ENCODE assay signal across 8 cellular contexts in the genomic region with DNA sequence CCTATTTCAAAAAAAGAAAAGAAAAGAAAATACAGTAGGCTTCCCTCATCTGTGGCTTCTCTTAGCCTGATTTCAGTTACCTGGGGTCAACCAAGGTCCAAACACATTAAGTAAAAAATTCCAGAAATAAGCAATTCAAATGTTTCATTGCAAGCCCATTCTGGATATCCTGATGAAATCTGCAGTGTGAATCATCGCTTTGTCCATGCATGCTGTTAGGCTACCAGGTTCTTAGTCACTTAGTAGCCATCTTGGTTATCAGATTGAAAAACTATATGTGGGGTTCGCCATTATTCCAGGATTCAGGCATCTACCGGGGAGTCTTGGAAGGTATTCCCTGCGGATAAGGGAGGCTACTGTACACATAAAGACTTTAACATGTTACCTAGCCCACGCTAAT. TPM values are rescaled to one million over a fixed set of nuclear protein-coding genes. Genes with fewer than 3 reads are reported as not detected.
DNase-seq lines count a peak whose midpoint lies in the region; FAIRE-seq and TF ChIP-seq lines count a peak whose summit lies in the region.

No MANE protein-coding gene starts in this region.

- TF ChIP-seq POLR2A in H54 (IDR thresholded peaks at IDR 0.05; ENCODE audit: low read depth, low read length), result no peak

- H3K4me3 ChIP-seq in keratinocyte (ENCODE audit: control insufficient read depth in 2 of 3, extremely low read depth in 1 of 3, insufficient read depth in 2 of 3, low read depth in 1 of 3, low read length in 3 of 3), result no peak overlapping the region

- H2AFZ ChIP-seq in keratinocyte (ENCODE audit: control insufficient read depth, low read length), result peak overlapping the region; percentile 73

- peak overlapping the region; percentile 83 for H3K4me3 Mint-ChIP-seq in activated CD4-positive, alpha-beta memory T cell treated with anti-CD3 and anti-CD28 coated beads, Interleukin-2, amount 10 ng/mL, durations not matched to agents 7 days and 5 days

- POLR2A ChIA-PET in activated CD4-positive, alpha-beta memory T cell treated with anti-CD3 and anti-CD28 coated beads, Interleukin-2, amount 10 ng/mL, durations not matched to agents 7 days and 5 days (lab: Charles Lee), result no interaction called here

- no peak overlapping the region for H3K27ac Mint-ChIP-seq in activated CD4-positive, alpha-beta memory T cell treated with anti-CD3 and anti-CD28 coated beads, Interleukin-2, amount 10 ng/mL, durations not matched to agents 7 days and 5 days

- dilution Hi-C loops in keratinocyte (cut with MboI; ENCODE audit: extremely low pct_ligation_motif_present, low sequenced_read_pairs), result no loop called here

- peaks cover 13% of the 10 kb centered on the region for H3K36me3 Mint-ChIP-seq in activated CD4-positive, alpha-beta memory T cell treated with anti-CD3 and anti-CD28 coated beads, Interleukin-2, amount 10 ng/mL, durations not matched to agents 7 days and 5 days (ENCODE audit: low read depth)

- peak overlapping the region; percentile 95 for H3K4me2 ChIP-seq in keratinocyte (ENCODE audit: control insufficient read depth, extremely low read depth, insufficient read depth, low read depth, low read length)

- H3K9me1 ChIP-seq in keratinocyte (ENCODE audit: control insufficient read depth, extremely low read depth, insufficient read depth, low read length), result no peaks in the 10 kb centered on the region

- peaks cover 36% of the 10 kb centered on the region for H3K79me2 ChIP-seq in keratinocyte (ENCODE audit: control insufficient read depth, insufficient read depth, low read length)

- H3K27ac ChIP-seq in keratinocyte (ENCODE audit: control insufficient read depth, insufficient read depth, low read length), result peak overlapping the region; percentile 89

- DNase-seq in AG08395 (ENCODE audit: low spot score) (peak; percentile 26), ELR (ENCODE audit: low read depth) (peak; percentile 75), keratinocyte (ENCODE audit: low read depth, low spot score) (no peak), COLO829 (ENCODE audit: low spot score) (no peak), NCI-H524 treated with DMSO at 0.1 percent for 48 hours (lab: John Stamatoyannopoulos, UW) (no peak), H54 (ENCODE audit: insufficient read length, low spot score) (no peak), posterior vena cava (ENCODE audit: low spot score) (no peak)
- no peak for DNase-seq in activated CD4-positive, alpha-beta memory T cell treated with anti-CD3 and anti-CD28 coated beads, Interleukin-2, amount 10 ng/mL, durations not matched to agents 7 days and 5 days

- H3K9me3 ChIP-seq in keratinocyte (ENCODE audit: control insufficient read depth, low read depth, low read length), result no peaks in the 10 kb centered on the region

- peaks cover 3% of the 10 kb centered on the region for H3K27me3 Mint-ChIP-seq in activated CD4-positive, alpha-beta memory T cell treated with anti-CD3 and anti-CD28 coated beads, Interleukin-2, amount 10 ng/mL, durations not matched to agents 7 days and 5 days

- FAIRE-seq in keratinocyte (lab: Jason Lieb, UNC) (peak; percentile 78), H54 (lab: Jason Lieb, UNC) (no peak)

- H3K4me1 Mint-ChIP-seq in activated CD4-positive, alpha-beta memory T cell treated with anti-CD3 and anti-CD28 coated beads, Interleukin-2, amount 10 ng/mL, durations not matched to agents 7 days and 5 days, result peaks cover 35% of the 10 kb centered on the region

- no peak overlapping the region for H3K9ac ChIP-seq in keratinocyte (ENCODE audit: control insufficient read depth, extremely low read depth, insufficient read depth, low read length)

- TF ChIP-seq CTCF in keratinocyte (optimal IDR thresholded peaks at IDR 0.05 in 1 of 3, IDR thresholded peaks at IDR 0.05 in 1 of 3, conservative IDR thresholded peaks at IDR 0.05 in 1 of 3; ENCODE audit: extremely low read depth in 1 of 3, insufficient read depth in 2 of 3, low read length in 3 of 3), result no peak

- peaks cover 2 to 8% of the 10 kb centered on the region in 2 experiments for H3K36me3 ChIP-seq in keratinocyte (ENCODE audit: control insufficient read depth in 2 of 2, extremely low read depth in 1 of 2, insufficient read depth in 2 of 2, low read length in 2 of 2)

- no peaks in the 10 kb centered on the region for H3K27me3 ChIP-seq in keratinocyte (ENCODE audit: control insufficient read depth, extremely low read depth, insufficient read depth, low read length)

- no peaks in the 10 kb centered on the region for H4K20me1 ChIP-seq in keratinocyte (ENCODE audit: control insufficient read depth, extremely low read depth, insufficient read depth, low read length)

- CTCF ChIA-PET in activated CD4-positive, alpha-beta memory T cell treated with anti-CD3 and anti-CD28 coated beads, Interleukin-2, amount 10 ng/mL, durations not matched to agents 7 days and 5 days (lab: Charles Lee), result no interaction called here

- H3K4me1 ChIP-seq in keratinocyte (ENCODE audit: control insufficient read depth, extremely low read depth, insufficient read depth, low read length), result peaks cover 37% of the 10 kb centered on the region

- intact Hi-C loops in posterior vena cava (cut with DNase I), result no loop called here

- no peaks in the 10 kb centered on the region for H3K9me3 Mint-ChIP-seq in activated CD4-positive, alpha-beta memory T cell treated with anti-CD3 and anti-CD28 coated beads, Interleukin-2, amount 10 ng/mL, durations not matched to agents 7 days and 5 days

RNA-seq across cellular contexts. Expression of a gene that starts 1.0 kb away (rescaled TPM):
- total RNA-seq in activated CD4-positive, alpha-beta memory T cell treated with anti-CD3 and anti-CD28 coated beads, Interleukin-2, amount 10 ng/mL, durations not matched to agents 7 days and 5 days, result 10 to 100 TPM; 53.6 to 56.5 TPM
- polyA plus RNA-seq in keratinocyte, result 20.9 to 38.6 TPM (median 36.1 TPM) in 3 replicates
- polyA plus RNA-seq in keratinocyte (2011; ENCODE audit: low read depth), result 66.3 TPM
- 30.0 and 40.7 TPM in 2 replicates for polyA plus RNA-seq in keratinocyte (2011; cell fraction: cytosol; rRNA removed)
- 15.6 and 20.0 TPM in 2 replicates for polyA plus RNA-seq in keratinocyte (2011; cell fraction: nucleus; rRNA removed)
- 36.2 and 52.0 TPM in 2 replicates for polyA plus RNA-seq in keratinocyte (2012; ENCODE audit: low replicate concordance)
- polyA minus RNA-seq in keratinocyte, result 22.3 to 29.7 TPM (median 23.3 TPM) in 3 replicates
- polyA minus RNA-seq in keratinocyte (2011; cell fraction: cytosol; rRNA and poly(A)+ RNA removed), result 18.0 TPM
- polyA minus RNA-seq in keratinocyte (2011; cell fraction: nucleus; rRNA and poly(A)+ RNA removed), result 13.7 and 14.5 TPM in 2 replicates
- total RNA-seq in posterior vena cava, result 10 to 100 TPM; 73.6 to 82.6 TPM

Comparison
In these comparisons a context has a peak if more than half of its experiments do, and no peak if none do; other contexts are left out.
1. DNase-seq: peak in AG08395 (single experiment) and ELR (single experiment); none in activated CD4-positive, alpha-beta memory T cell treated with anti-CD3 and anti-CD28 coated beads, Interleukin-2, amount 10 ng/mL, durations not matched to agents 7 days and 5 days (single experiment), keratinocyte (single experiment), COLO829 (single experiment), NCI-H524 treated with DMSO at 0.1 percent for 48 hours (single experiment), H54 (single experiment) and posterior vena cava (single experiment).